Comparison of ENCODE assay signal across 12 cellular contexts in the genomic region with DNA sequence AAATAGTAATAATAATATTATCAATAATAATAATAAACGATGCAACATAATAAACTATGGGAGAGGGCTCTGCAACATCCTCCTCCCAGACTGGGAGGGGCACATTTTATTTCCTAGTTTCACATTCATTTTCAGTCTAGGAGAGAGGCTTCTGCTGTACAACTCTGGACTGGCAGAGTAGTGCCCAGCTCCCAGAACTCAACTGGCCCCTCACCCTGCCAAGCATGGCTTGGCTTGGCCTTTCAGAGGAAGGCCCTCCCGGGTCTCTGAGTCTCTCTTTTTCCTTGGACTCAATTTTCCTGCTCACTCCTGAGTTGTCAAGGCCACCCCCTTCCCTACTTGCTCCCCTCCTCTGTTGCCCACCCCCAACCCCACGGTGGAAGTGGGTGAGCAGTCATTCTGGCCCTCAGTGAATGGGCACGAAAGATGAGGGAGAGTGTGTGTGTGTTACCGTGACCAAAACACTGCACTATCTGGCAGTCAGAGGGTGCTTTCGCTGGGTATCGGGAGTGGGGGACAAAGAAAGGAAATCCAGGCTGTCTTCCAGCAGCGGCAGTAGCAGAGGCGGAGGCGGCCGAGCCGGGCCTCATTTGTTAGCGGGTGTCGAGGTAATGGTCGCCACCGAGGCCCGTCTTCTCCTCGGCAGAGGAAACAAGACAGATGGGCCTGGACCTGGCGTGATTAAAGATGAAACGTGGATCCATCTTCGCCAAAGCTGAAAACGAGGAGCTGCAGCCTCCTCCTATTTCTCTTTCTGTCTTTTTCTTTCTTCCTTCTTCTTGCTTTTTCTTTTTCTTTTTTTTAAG. TPM values are rescaled to one million over a fixed set of nuclear protein-coding genes. Genes with fewer than 3 reads are reported as not detected.
DNase-seq lines count a peak whose midpoint lies in the region; ATAC-seq and TF ChIP-seq lines count a peak whose summit lies in the region.
"Had no signal": no experiment of that assay in that cellular context is flagged by ENCODE, and none has a peak within 500 bp of the region (broad histone marks: within the 10 kb centered on the region; RNA-seq: fewer than 3 reads in every experiment).

No MANE protein-coding gene starts in this region.

- peak overlapping the region; percentile 82 for H3K4me3 ChIP-seq in astrocyte of the cerebellum (ENCODE audit: low read depth, low read length)
- H3K4me3 ChIP-seq in transverse colon = peak overlapping the region; percentile 6 to 54 (median 46)
- H3K4me3 ChIP-seq: BLaER1 treated with 17β-estradiol and CSF1 and Interleukin-3, amounts not matched to agents 10 nM and 100 nM had no signal

- no peaks in the 10 kb centered on the region for H3K9me3 ChIP-seq in transverse colon

- no peaks in the 10 kb centered on the region for H3K9me3 Mint-ChIP-seq in activated naive CD8-positive, alpha-beta T cell treated with anti-CD3 and anti-CD28 coated beads, Interleukin-2, amount 10 ng/mL, durations not matched to agents 7 days and 5 days
- H3K9me3 Mint-ChIP-seq in activated naive CD8-positive, alpha-beta T cell treated with anti-CD3 and anti-CD28 coated beads, Interleukin-2, amount 50 U/mL, for 24 hours = no peaks in the 10 kb centered on the region
- H3K9me3 Mint-ChIP-seq in activated T-cell treated with anti-CD3 and anti-CD28 coated beads, Interleukin-2, amount 50 U/mL, for 72 hours = no peaks in the 10 kb centered on the region

- H3K27me3 ChIP-seq in transverse colon = peaks cover 7% of the 10 kb centered on the region

- H3K36me3 Mint-ChIP-seq in activated naive CD8-positive, alpha-beta T cell treated with anti-CD3 and anti-CD28 coated beads, Interleukin-2, amount 10 ng/mL, durations not matched to agents 7 days and 5 days = peaks cover 12% of the 10 kb centered on the region
- no peaks in the 10 kb centered on the region for H3K36me3 Mint-ChIP-seq in activated naive CD8-positive, alpha-beta T cell treated with anti-CD3 and anti-CD28 coated beads, Interleukin-2, amount 50 U/mL, for 24 hours (ENCODE audit: low read depth)
- peaks cover 2 to 3% of the 10 kb centered on the region in 2 donors for H3K36me3 Mint-ChIP-seq in activated T-cell treated with anti-CD3 and anti-CD28 coated beads, Interleukin-2, amount 50 U/mL, for 72 hours (ENCODE audit: insufficient read depth in 2 of 2)

- intact Hi-C loops in transverse colon (cut with DNase I; ENCODE audit: low total_unique reads) = loop anchor here (5.0 kb wide), 1 partner anchor 34 kb away; no protein-coding TSS in a partner anchor

- TF ChIP-seq CTCF in astrocyte of the cerebellum (IDR thresholded peaks at IDR 0.05; ENCODE audit: low read depth, low read length, missing control alignments) = no peak
- TF ChIP-seq CTCF in transverse colon (IDR thresholded peaks at IDR 0.05) = no peak

- DNase-seq in activated naive CD8-positive, alpha-beta T cell treated with anti-CD3 and anti-CD28 coated beads, Interleukin-2, amount 10 ng/mL, durations not matched to agents 7 days and 5 days = no peak
- no peak for DNase-seq in activated naive CD8-positive, alpha-beta T cell treated with anti-CD3 and anti-CD28 coated beads, Interleukin-2, amount 50 U/mL, for 24 hours
- DNase-seq in astrocyte of the cerebellum (ENCODE audit: low read depth) (no peak), medulla oblongata (ENCODE audit: extremely low spot score) (peak; percentile 70), transverse colon (no peak), NCI-H2196 (lab: John Stamatoyannopoulos, UW; ENCODE audit: unreplicated experiment) (no peak)
- DNase-seq in activated T-cell treated with anti-CD3 and anti-CD28 coated beads, Interleukin-2, amount 50 U/mL, for 72 hours = no peak
- DNase-seq: GOT3; hippocampal formation; stimulated activated CD8-positive, alpha-beta memory T cell treated with anti-CD3 and anti-CD28 coated beads, Interleukin-4, amount 100 ng/mL, for 48 hours had no signal

- peaks cover 27% of the 10 kb centered on the region for H3K4me1 Mint-ChIP-seq in activated naive CD8-positive, alpha-beta T cell treated with anti-CD3 and anti-CD28 coated beads, Interleukin-2, amount 10 ng/mL, durations not matched to agents 7 days and 5 days
- H3K4me1 Mint-ChIP-seq in activated naive CD8-positive, alpha-beta T cell treated with anti-CD3 and anti-CD28 coated beads, Interleukin-2, amount 50 U/mL, for 24 hours = peaks cover 39% of the 10 kb centered on the region
- H3K4me1 Mint-ChIP-seq in activated T-cell treated with anti-CD3 and anti-CD28 coated beads, Interleukin-2, amount 50 U/mL, for 72 hours (ENCODE audit: low read depth) = peaks cover 37% of the 10 kb centered on the region

- peak overlapping the region; percentile 43 for H3K4me3 Mint-ChIP-seq in activated naive CD8-positive, alpha-beta T cell treated with anti-CD3 and anti-CD28 coated beads, Interleukin-2, amount 10 ng/mL, durations not matched to agents 7 days and 5 days
- H3K4me3 Mint-ChIP-seq in activated naive CD8-positive, alpha-beta T cell treated with anti-CD3 and anti-CD28 coated beads, Interleukin-2, amount 50 U/mL, for 24 hours = no peak overlapping the region
- peak overlapping the region in 1 of 2 donors; percentile 37 for H3K4me3 Mint-ChIP-seq in activated T-cell treated with anti-CD3 and anti-CD28 coated beads, Interleukin-2, amount 50 U/mL, for 72 hours

- POLR2A ChIA-PET in activated naive CD8-positive, alpha-beta T cell treated with anti-CD3 and anti-CD28 coated beads, Interleukin-2, amount 10 ng/mL, durations not matched to agents 7 days and 5 days (lab: Charles Lee) = interaction anchor here (0.6 kb wide), 1 partner anchor 65 kb away, joined by 8 read pairs; no protein-coding TSS in a partner anchor

- H3K27ac Mint-ChIP-seq in activated naive CD8-positive, alpha-beta T cell treated with anti-CD3 and anti-CD28 coated beads, Interleukin-2, amount 10 ng/mL, durations not matched to agents 7 days and 5 days = no peak overlapping the region
- H3K27ac Mint-ChIP-seq in activated naive CD8-positive, alpha-beta T cell treated with anti-CD3 and anti-CD28 coated beads, Interleukin-2, amount 50 U/mL, for 24 hours = no peak overlapping the region
- H3K27ac Mint-ChIP-seq in activated T-cell treated with anti-CD3 and anti-CD28 coated beads, Interleukin-2, amount 50 U/mL, for 72 hours = no peak overlapping the region

- no peak for ATAC-seq in activated naive CD8-positive, alpha-beta T cell treated with anti-CD3 and anti-CD28 coated beads, Interleukin-2, amount 10 ng/mL, durations not matched to agents 7 days and 5 days (ENCODE audit: low read depth)
- ATAC-seq in activated naive CD8-positive, alpha-beta T cell treated with anti-CD3 and anti-CD28 coated beads, Interleukin-2, amount 50 U/mL, for 24 hours = no peak
- no peak for ATAC-seq in activated CD4-positive, CD25-positive, alpha-beta regulatory T cell treated with anti-CD3 and anti-CD28 coated beads, Interleukin-2, amount 50 U/mL, for 24 hours
- ATAC-seq in activated T-cell treated with anti-CD3 and anti-CD28 coated beads, Interleukin-2, amount 50 U/mL, for 72 hours (replicated peaks in 1 of 2) = no peak

- in situ Hi-C loops in astrocyte of the cerebellum (cut with HindIII; ENCODE audit: low sequenced_read_pairs) = no loop called here
- in situ Hi-C loops in transverse colon (cut with MboI; ENCODE audit: low pct_ligation_motif_present in 1 of 4, low pct_unique_long_range_greater_than_20kb in 1 of 4, low sequenced_read_pairs in 3 of 4) = no loop called here

- no peak for TF ChIP-seq POLR2A in transverse colon (IDR thresholded peaks at IDR 0.05)

- H3K36me3 ChIP-seq in transverse colon = no peaks in the 10 kb centered on the region
- H3K36me3 ChIP-seq: BLaER1 treated with 17β-estradiol and CSF1 and Interleukin-3, amounts not matched to agents 10 nM and 100 nM had no signal

- H3K27me3 Mint-ChIP-seq in activated naive CD8-positive, alpha-beta T cell treated with anti-CD3 and anti-CD28 coated beads, Interleukin-2, amount 10 ng/mL, durations not matched to agents 7 days and 5 days = peaks cover 26% of the 10 kb centered on the region
- H3K27me3 Mint-ChIP-seq in activated naive CD8-positive, alpha-beta T cell treated with anti-CD3 and anti-CD28 coated beads, Interleukin-2, amount 50 U/mL, for 24 hours = peaks cover 33% of the 10 kb centered on the region
- H3K27me3 Mint-ChIP-seq in activated T-cell treated with anti-CD3 and anti-CD28 coated beads, Interleukin-2, amount 50 U/mL, for 72 hours (ENCODE audit: low read depth) = peaks cover 33% of the 10 kb centered on the region

- WGBS in transverse colon (ENCODE audit: low coverage in 1 of 2), 2 donors = 17 to 54% methylated on average over 1 to 22 of the region's 22 CpGs

- H3K4me1 ChIP-seq in transverse colon = peaks cover 36 to 92% (median 71%) of the 10 kb centered on the region in 4 donors
- H3K4me1 ChIP-seq: BLaER1 treated with 17β-estradiol and CSF1 and Interleukin-3, amounts not matched to agents 10 nM and 100 nM had no signal

- peak overlapping the region; percentile 89 to 95 (median 92) for H3K27ac ChIP-seq in transverse colon
- H3K27ac ChIP-seq: BLaER1 treated with 17β-estradiol and CSF1 and Interleukin-3, amounts not matched to agents 10 nM and 100 nM had no signal

- no peak for TF ChIP-seq EP300 in transverse colon (IDR thresholded peaks at IDR 0.05; ENCODE audit: low read depth)

RNA-seq across cellular contexts. Expression of gene HOXB4, which starts 2.3 kb away (rescaled TPM):
- 1 to 10 TPM; 5.3 to 6.4 TPM for total RNA-seq in activated naive CD8-positive, alpha-beta T cell treated with anti-CD3 and anti-CD28 coated beads, Interleukin-2, amount 10 ng/mL, durations not matched to agents 7 days and 5 days
- total RNA-seq in transverse colon = 1 to 10 TPM in 3 of 4 donors, not detected in 1; 1.9 to 4.8 (median 2.0) TPM
- total RNA-seq in activated T-cell treated with anti-CD3 and anti-CD28 coated beads, Interleukin-2, amount 50 U/mL, for 72 hours = 1 to 10 TPM; 1.9 to 3.3 TPM

RNA-seq across cellular contexts. Expression of gene HOXB3, which starts 14.2 kb away (rescaled TPM):
- total RNA-seq in activated naive CD8-positive, alpha-beta T cell treated with anti-CD3 and anti-CD28 coated beads, Interleukin-2, amount 10 ng/mL, durations not matched to agents 7 days and 5 days = 10 to 100 TPM; 10.5 to 13.6 TPM
- total RNA-seq in transverse colon = 10 to 100 TPM; 25.7 to 57.1 (median 34.9) TPM
- total RNA-seq in activated T-cell treated with anti-CD3 and anti-CD28 coated beads, Interleukin-2, amount 50 U/mL, for 72 hours = 1 to 10 TPM; 2.9 to 8.1 TPM

RNA-seq across cellular contexts. Expression of gene HOXB5, which starts 17.7 kb away (rescaled TPM):
- total RNA-seq in activated naive CD8-positive, alpha-beta T cell treated with anti-CD3 and anti-CD28 coated beads, Interleukin-2, amount 10 ng/mL, durations not matched to agents 7 days and 5 days = not detected
- total RNA-seq in transverse colon = 10 to 100 TPM; 10.5 to 35.4 (median 18.7) TPM
- total RNA-seq in activated T-cell treated with anti-CD3 and anti-CD28 coated beads, Interleukin-2, amount 50 U/mL, for 72 hours = not detected

RNA-seq across cellular contexts. Expression of gene HOXB6, which starts 28.9 kb away (rescaled TPM):
- total RNA-seq in activated naive CD8-positive, alpha-beta T cell treated with anti-CD3 and anti-CD28 coated beads, Interleukin-2, amount 10 ng/mL, durations not matched to agents 7 days and 5 days = not detected
- total RNA-seq in transverse colon = 10 to 100 TPM; 42.7 to 78.4 (median 62.5) TPM
- total RNA-seq in activated T-cell treated with anti-CD3 and anti-CD28 coated beads, Interleukin-2, amount 50 U/mL, for 72 hours = under 1 TPM; 0.24 to 0.51 TPM

RNA-seq across cellular contexts. Expression of gene HOXB2, which starts 31.0 kb away (rescaled TPM):
- 10 to 100 TPM; 19.5 to 20.0 TPM for total RNA-seq in activated naive CD8-positive, alpha-beta T cell treated with anti-CD3 and anti-CD28 coated beads, Interleukin-2, amount 10 ng/mL, durations not matched to agents 7 days and 5 days
- 10 to 100 TPM in 3 of 4 donors, not detected in 1; 13.5 to 93.9 (median 13.8) TPM for total RNA-seq in transverse colon
- total RNA-seq in activated T-cell treated with anti-CD3 and anti-CD28 coated beads, Interleukin-2, amount 50 U/mL, for 72 hours = 10 to 100 TPM; 18.1 to 37.7 TPM

Comparison
In these comparisons a context has a peak if more than half of its experiments do, and no peak if none do; other contexts are left out.
1. RNA of gene HOXB5, which starts 17.7 kb away (total RNA-seq): 10.5 to 35.4 TPM in transverse colon; not detected in activated T-cell treated with anti-CD3 and anti-CD28 coated beads, Interleukin-2, amount 50 U/mL, for 72 hours and not detected in activated naive CD8-positive, alpha-beta T cell treated with anti-CD3 and anti-CD28 coated beads, Interleukin-2, amount 10 ng/mL, durations not matched to agents 7 days and 5 days; every median in the first group is over 10 times any median in the second.